ENCODE assay signal across 1 cellular context in genomic region chr11:123451183-123451907, GRCh38.
TF ChIP-seq lines count a peak whose summit lies in the region.

No MANE protein-coding gene starts in this region.

TF ChIP-seq in SK-N-SH, 30 proteins besides CTCF, POLR2A, EP300 and RAD21 (continued from another document):
- TF ChIP-seq USF1 (IDR thresholded peaks at IDR 0.05; ENCODE audit: borderline replicate concordance, low read depth), result no peak
